13 cellular contexts compared by ENCODE assay signal in the genomic region with DNA sequence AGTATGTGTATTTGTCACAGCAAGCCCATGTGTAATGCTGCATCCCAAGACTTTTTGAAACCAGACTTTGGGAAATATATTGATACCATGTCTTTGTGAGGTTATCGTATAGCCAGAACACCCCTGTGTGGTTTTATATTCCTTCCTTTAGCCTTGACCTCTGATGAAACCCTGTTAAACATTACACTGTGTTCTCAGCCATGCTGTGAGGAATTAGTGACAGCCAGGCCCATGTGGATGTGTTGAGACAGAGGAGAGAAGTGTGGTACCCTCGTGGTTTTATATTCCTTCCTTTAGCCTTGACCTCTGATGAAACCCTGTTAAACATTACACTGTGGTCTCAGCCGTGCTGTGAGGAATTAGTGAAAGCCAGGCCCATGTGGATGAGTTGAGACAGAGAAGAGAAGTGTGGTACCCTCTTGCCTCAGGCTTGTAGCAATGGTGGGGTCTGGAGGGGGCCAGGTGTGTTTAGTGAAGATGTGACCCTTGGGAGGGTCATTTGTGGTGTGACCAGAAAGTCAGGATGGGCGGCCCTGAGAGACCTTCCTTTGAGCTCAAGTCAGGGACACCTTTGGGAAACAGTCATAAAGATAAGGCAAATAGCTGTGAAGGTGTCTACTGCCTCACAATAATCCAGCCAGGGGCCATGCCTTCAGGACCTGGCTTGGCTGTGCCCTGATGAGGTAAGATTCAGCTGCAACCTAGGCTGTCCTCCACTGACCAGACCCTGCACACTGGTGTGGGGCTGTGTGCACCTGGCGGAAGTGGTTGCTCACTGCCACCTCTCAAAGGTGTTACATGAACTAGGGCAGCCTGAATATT.
DNase-seq lines count a peak whose midpoint lies in the region; ATAC-seq, FAIRE-seq and TF ChIP-seq lines count a peak whose summit lies in the region.
"Had no signal": no experiment of that assay in that cellular context is flagged by ENCODE, and none has a peak within 500 bp of the region (broad histone marks: within the 10 kb centered on the region; RNA-seq: fewer than 3 reads in every experiment).

No MANE protein-coding gene starts in this region.

- ATAC-seq in GM18861 (IDR thresholded peaks at IDR 0.05; ENCODE audit: unreplicated experiment) (peak; percentile 92), GM21737 (IDR thresholded peaks at IDR 0.05; ENCODE audit: unreplicated experiment) (peak; percentile 71), HG03558 (IDR thresholded peaks at IDR 0.05; ENCODE audit: extremely low read depth, unreplicated experiment) (peak; percentile 88), left lobe of liver (peak; percentile 55)

- POLR2A ChIA-PET in GM10248 (lab: Yijun Ruan, JAX): no interaction called here

- TF ChIP-seq POLR2A in GM12892 (IDR thresholded peaks at IDR 0.05; ENCODE audit: low read depth, low read length): no peak

- FAIRE-seq in GM12892 (lab: Jason Lieb, UNC): no peak
- FAIRE-seq: HTR-8/SVneo had no signal

- no peak for TF ChIP-seq CTCF in GM10248 (IDR thresholded peaks at IDR 0.05; ENCODE audit: control extremely low read depth, extremely low read depth, low read depth, missing control alignments)

- no peak for DNase-seq in left lobe of liver (ENCODE audit: low spot score)
- DNase-seq in NCI-H748 (lab: John Stamatoyannopoulos, UW; ENCODE audit: unreplicated experiment): no peak
- no peak for DNase-seq in 8988T
- DNase-seq in GM10248 (ENCODE audit: extremely low spot score): no peak
- no peak for DNase-seq in GM12892 (ENCODE audit: insufficient read length)
- DNase-seq: activated T-cell treated with anti-CD3 and anti-CD28 coated beads, Interleukin-2, amount 50 U/mL, for 1 hour; GM23248; NCI-H187; RPMI8226 had no signal

- CTCF ChIA-PET in GM10248 (lab: Yijun Ruan, JAX): interaction anchor here (0.7 to 1.3 kb wide), 3 partner anchors 9 to 26 kb away, joined by 3 read pairs; no protein-coding TSS in a partner anchor
